In genomic region chr9:72137697-72138365, GRCh38 we compare ENCODE assay signal across 3 cellular contexts.
TF ChIP-seq lines count a peak whose summit lies in the region.

No MANE protein-coding gene starts in this region.

TF ChIP-seq in HepG2, 621 proteins besides CTCF, POLR2A, EP300 and RAD21 (continues in another document):
- TF ChIP-seq, protein P1, sequence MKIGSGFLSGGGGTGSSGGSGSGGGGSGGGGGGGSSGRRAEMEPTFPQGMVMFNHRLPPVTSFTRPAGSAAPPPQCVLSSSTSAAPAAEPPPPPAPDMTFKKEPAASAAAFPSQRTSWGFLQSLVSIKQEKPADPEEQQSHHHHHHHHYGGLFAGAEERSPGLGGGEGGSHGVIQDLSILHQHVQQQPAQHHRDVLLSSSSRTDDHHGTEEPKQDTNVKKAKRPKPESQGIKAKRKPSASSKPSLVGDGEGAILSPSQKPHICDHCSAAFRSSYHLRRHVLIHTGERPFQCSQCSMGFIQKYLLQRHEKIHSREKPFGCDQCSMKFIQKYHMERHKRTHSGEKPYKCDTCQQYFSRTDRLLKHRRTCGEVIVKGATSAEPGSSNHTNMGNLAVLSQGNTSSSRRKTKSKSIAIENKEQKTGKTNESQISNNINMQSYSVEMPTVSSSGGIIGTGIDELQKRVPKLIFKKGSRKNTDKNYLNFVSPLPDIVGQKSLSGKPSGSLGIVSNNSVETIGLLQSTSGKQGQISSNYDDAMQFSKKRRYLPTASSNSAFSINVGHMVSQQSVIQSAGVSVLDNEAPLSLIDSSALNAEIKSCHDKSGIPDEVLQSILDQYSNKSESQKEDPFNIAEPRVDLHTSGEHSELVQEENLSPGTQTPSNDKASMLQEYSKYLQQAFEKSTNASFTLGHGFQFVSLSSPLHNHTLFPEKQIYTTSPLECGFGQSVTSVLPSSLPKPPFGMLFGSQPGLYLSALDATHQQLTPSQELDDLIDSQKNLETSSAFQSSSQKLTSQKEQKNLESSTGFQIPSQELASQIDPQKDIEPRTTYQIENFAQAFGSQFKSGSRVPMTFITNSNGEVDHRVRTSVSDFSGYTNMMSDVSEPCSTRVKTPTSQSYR (CRISPR knock-in tag; IDR thresholded peaks at IDR 0.05; ENCODE audit: borderline replicate concordance) = no peak
- TF ChIP-seq ZNF510 (CRISPR knock-in tag; IDR thresholded peaks at IDR 0.05; ENCODE audit: low read depth) (no peak), ZNF850 (CRISPR knock-in tag; conservative IDR thresholded peaks at IDR 0.05) (peak; percentile 92; the same call in 1 of the 2 replicates), MEIS1 (CRISPR knock-in tag; IDR thresholded peaks at IDR 0.05; ENCODE audit: borderline replicate concordance) (no peak)
- TF ChIP-seq, protein P2, sequence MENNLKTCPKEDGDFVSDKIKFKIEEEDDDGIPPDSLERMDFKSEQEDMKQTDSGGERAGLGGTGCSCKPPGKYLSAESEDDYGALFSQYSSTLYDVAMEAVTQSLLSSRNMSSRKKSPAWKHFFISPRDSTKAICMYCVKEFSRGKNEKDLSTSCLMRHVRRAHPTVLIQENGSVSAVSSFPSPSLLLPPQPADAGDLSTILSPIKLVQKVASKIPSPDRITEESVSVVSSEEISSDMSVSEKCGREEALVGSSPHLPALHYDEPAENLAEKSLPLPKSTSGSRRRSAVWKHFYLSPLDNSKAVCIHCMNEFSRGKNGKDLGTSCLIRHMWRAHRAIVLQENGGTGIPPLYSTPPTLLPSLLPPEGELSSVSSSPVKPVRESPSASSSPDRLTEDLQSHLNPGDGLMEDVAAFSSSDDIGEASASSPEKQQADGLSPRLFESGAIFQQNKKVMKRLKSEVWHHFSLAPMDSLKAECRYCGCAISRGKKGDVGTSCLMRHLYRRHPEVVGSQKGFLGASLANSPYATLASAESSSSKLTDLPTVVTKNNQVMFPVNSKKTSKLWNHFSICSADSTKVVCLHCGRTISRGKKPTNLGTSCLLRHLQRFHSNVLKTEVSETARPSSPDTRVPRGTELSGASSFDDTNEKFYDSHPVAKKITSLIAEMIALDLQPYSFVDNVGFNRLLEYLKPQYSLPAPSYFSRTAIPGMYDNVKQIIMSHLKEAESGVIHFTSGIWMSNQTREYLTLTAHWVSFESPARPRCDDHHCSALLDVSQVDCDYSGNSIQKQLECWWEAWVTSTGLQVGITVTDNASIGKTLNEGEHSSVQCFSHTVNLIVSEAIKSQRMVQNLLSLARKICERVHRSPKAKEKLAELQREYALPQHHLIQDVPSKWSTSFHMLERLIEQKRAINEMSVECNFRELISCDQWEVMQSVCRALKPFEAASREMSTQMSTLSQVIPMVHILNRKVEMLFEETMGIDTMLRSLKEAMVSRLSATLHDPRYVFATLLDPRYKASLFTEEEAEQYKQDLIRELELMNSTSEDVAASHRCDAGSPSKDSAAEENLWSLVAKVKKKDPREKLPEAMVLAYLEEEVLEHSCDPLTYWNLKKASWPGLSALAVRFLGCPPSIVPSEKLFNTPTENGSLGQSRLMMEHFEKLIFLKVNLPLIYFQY (CRISPR knock-in tag; IDR thresholded peaks at IDR 0.05; ENCODE audit: borderline replicate concordance) = no peak

TF ChIP-seq in HCT116, 20 proteins besides CTCF, POLR2A, EP300 and RAD21:
- TF ChIP-seq EZH2 (IDR thresholded peaks at IDR 0.05) = no peak
- TF ChIP-seq ZFX (IDR thresholded peaks at IDR 0.05) = no peak
- TF ChIP-seq EZH2phosphoT487 (IDR thresholded peaks at IDR 0.05; ENCODE audit: borderline replicate concordance) = no peak
- TF ChIP-seq REST (IDR thresholded peaks at IDR 0.05; ENCODE audit: low read depth) = no peak
- no peak for TF ChIP-seq POLR2AphosphoS5 (IDR thresholded peaks at IDR 0.05; ENCODE audit: low read depth, low read length)
- TF ChIP-seq SRF (IDR thresholded peaks at IDR 0.05; ENCODE audit: low read depth) = no peak
- no peak for TF ChIP-seq EGR1 (IDR thresholded peaks at IDR 0.05; ENCODE audit: low read depth)
- TF ChIP-seq JUND (IDR thresholded peaks at IDR 0.05) = no peak
- no peak for TF ChIP-seq ELF1 (IDR thresholded peaks at IDR 0.05; ENCODE audit: borderline replicate concordance, low read depth)
- TF ChIP-seq MAX (IDR thresholded peaks at IDR 0.05) = no peak
- no peak for TF ChIP-seq SIN3A (IDR thresholded peaks at IDR 0.05; ENCODE audit: low read depth)
TF ChIP-seq in HCT116: peak in this region for 0.

TF ChIP-seq in K562, 482 proteins besides CTCF, POLR2A, EP300 and RAD21 (continues in another document):
- TF ChIP-seq CBFA2T2 (conservative IDR thresholded peaks at IDR 0.05) = peak; percentile 80
- no peak for TF ChIP-seq ZNF830 (CRISPR knock-in tag; IDR thresholded peaks at IDR 0.05)
- peak; percentile 13; the same call in 1 of the 2 replicates for TF ChIP-seq KLF16 (IDR thresholded peaks at IDR 0.05)
- no peak for TF ChIP-seq ZBTB7A (IDR thresholded peaks at IDR 0.05; ENCODE audit: borderline replicate concordance, control insufficient read depth, low read depth, low read length)
- no peak for TF ChIP-seq DNMT1 (IDR thresholded peaks at IDR 0.05)
- no peak for TF ChIP-seq FOXP4 (CRISPR knock-in tag; IDR thresholded peaks at IDR 0.05; ENCODE audit: borderline replicate concordance)
- no peak for TF ChIP-seq NFXL1 (CRISPR knock-in tag; IDR thresholded peaks at IDR 0.05)
- no peak for TF ChIP-seq SIX5 (IDR thresholded peaks at IDR 0.05; ENCODE audit: borderline replicate concordance in 1 of 2, insufficient read depth in 1 of 2, low read depth in 1 of 2, low read length in 2 of 2)
- TF ChIP-seq MXD1 (CRISPR knock-in tag; IDR thresholded peaks at IDR 0.05; ENCODE audit: borderline replicate concordance, poor library complexity, severe bottlenecking) = no peak
- peak; percentile 81 for TF ChIP-seq TCF3 (CRISPR knock-in tag; IDR thresholded peaks at IDR 0.05)
- TF ChIP-seq, protein P3, sequence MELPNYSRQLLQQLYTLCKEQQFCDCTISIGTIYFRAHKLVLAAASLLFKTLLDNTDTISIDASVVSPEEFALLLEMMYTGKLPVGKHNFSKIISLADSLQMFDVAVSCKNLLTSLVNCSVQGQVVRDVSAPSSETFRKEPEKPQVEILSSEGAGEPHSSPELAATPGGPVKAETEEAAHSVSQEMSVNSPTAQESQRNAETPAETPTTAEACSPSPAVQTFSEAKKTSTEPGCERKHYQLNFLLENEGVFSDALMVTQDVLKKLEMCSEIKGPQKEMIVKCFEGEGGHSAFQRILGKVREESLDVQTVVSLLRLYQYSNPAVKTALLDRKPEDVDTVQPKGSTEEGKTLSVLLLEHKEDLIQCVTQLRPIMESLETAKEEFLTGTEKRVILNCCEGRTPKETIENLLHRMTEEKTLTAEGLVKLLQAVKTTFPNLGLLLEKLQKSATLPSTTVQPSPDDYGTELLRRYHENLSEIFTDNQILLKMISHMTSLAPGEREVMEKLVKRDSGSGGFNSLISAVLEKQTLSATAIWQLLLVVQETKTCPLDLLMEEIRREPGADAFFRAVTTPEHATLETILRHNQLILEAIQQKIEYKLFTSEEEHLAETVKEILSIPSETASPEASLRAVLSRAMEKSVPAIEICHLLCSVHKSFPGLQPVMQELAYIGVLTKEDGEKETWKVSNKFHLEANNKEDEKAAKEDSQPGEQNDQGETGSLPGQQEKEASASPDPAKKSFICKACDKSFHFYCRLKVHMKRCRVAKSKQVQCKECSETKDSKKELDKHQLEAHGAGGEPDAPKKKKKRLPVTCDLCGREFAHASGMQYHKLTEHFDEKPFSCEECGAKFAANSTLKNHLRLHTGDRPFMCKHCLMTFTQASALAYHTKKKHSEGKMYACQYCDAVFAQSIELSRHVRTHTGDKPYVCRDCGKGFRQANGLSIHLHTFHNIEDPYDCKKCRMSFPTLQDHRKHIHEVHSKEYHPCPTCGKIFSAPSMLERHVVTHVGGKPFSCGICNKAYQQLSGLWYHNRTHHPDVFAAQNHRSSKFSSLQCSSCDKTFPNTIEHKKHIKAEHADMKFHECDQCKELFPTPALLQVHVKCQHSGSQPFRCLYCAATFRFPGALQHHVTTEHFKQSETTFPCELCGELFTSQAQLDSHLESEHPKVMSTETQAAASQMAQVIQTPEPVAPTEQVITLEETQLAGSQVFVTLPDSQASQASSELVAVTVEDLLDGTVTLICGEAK (IDR thresholded peaks at IDR 0.05) = no peak
- TF ChIP-seq, protein P3 (CRISPR knock-in tag; IDR thresholded peaks at IDR 0.05) = no peak
- no peak for TF ChIP-seq ZNF75A (CRISPR knock-in tag; IDR thresholded peaks at IDR 0.05)
- no peak for TF ChIP-seq HDGF (IDR thresholded peaks at IDR 0.05)
- TF ChIP-seq, protein P4, sequence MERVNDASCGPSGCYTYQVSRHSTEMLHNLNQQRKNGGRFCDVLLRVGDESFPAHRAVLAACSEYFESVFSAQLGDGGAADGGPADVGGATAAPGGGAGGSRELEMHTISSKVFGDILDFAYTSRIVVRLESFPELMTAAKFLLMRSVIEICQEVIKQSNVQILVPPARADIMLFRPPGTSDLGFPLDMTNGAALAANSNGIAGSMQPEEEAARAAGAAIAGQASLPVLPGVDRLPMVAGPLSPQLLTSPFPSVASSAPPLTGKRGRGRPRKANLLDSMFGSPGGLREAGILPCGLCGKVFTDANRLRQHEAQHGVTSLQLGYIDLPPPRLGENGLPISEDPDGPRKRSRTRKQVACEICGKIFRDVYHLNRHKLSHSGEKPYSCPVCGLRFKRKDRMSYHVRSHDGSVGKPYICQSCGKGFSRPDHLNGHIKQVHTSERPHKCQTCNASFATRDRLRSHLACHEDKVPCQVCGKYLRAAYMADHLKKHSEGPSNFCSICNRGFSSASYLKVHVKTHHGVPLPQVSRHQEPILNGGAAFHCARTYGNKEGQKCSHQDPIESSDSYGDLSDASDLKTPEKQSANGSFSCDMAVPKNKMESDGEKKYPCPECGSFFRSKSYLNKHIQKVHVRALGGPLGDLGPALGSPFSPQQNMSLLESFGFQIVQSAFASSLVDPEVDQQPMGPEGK (CRISPR knock-in tag; IDR thresholded peaks at IDR 0.05; ENCODE audit: borderline replicate concordance) = no peak
- no peak for TF ChIP-seq ZNF717 (CRISPR knock-in tag; IDR thresholded peaks at IDR 0.05)
- peak; percentile 85 for TF ChIP-seq CBFA2T3 (IDR thresholded peaks at IDR 0.05)
- TF ChIP-seq RBM34 (IDR thresholded peaks at IDR 0.05; ENCODE audit: borderline replicate concordance, insufficient read depth, low read length) = no peak
- TF ChIP-seq MCM5 (IDR thresholded peaks at IDR 0.05; ENCODE audit: low read depth) = no peak
- peak in 1 of 2 experiments; percentile 27; a peak in 1 of 4 replicates for TF ChIP-seq TRIM24 (IDR thresholded peaks at IDR 0.05)
- TF ChIP-seq ARID1B (IDR thresholded peaks at IDR 0.05) = peak; percentile 59
- TF ChIP-seq, protein P5, sequence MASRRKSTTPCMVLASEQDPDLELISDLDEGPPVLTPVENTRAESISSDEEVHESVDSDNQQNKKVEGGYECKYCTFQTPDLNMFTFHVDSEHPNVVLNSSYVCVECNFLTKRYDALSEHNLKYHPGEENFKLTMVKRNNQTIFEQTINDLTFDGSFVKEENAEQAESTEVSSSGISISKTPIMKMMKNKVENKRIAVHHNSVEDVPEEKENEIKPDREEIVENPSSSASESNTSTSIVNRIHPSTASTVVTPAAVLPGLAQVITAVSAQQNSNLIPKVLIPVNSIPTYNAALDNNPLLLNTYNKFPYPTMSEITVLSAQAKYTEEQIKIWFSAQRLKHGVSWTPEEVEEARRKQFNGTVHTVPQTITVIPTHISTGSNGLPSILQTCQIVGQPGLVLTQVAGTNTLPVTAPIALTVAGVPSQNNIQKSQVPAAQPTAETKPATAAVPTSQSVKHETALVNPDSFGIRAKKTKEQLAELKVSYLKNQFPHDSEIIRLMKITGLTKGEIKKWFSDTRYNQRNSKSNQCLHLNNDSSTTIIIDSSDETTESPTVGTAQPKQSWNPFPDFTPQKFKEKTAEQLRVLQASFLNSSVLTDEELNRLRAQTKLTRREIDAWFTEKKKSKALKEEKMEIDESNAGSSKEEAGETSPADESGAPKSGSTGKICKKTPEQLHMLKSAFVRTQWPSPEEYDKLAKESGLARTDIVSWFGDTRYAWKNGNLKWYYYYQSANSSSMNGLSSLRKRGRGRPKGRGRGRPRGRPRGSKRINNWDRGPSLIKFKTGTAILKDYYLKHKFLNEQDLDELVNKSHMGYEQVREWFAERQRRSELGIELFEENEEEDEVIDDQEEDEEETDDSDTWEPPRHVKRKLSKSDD (conservative IDR thresholded peaks at IDR 0.05; ENCODE audit: low read length) = no peak
- TF ChIP-seq NFIC (IDR thresholded peaks at IDR 0.05) = peak; percentile 68
- TF ChIP-seq MAFG (tag; conservative IDR thresholded peaks at IDR 0.05) = no peak
